15 cellular contexts compared by ENCODE assay signal in the genomic region with DNA sequence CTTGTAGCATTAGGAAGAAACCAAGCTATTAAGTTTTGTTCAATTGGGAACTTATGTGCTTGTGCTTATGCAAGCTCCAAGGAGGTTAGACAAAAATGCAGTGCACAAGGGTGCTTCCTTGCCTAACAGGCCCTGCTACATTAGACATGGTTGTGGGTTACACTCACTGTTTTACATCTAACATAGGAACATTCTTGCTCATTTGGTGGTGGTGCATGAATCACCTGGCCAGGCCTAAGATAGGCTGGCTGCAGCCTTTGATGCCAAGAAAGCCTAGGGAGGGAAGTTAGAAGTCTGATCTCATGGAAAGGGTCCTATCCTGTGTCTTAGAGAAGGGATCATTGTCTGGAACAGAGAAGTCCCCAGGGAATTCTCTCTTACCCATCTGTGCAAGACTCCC. TPM values are rescaled to one million over a fixed set of nuclear protein-coding genes. Genes with fewer than 3 reads are reported as not detected.
DNase-seq lines count a peak whose midpoint lies in the region; ATAC-seq and TF ChIP-seq lines count a peak whose summit lies in the region.
"Had no signal": no experiment of that assay in that cellular context is flagged by ENCODE, and none has a peak within 500 bp of the region (broad histone marks: within the 10 kb centered on the region; RNA-seq: fewer than 3 reads in every experiment).

No MANE protein-coding gene starts in this region.

- H3K36me3 ChIP-seq in GM23248 (ENCODE audit: low read depth) (peaks cover 3% of the 10 kb centered on the region; the same call in 1 of the 2 replicates), tibial artery (no peaks in the 10 kb centered on the region)

- peaks cover 3% of the 10 kb centered on the region for H3K27me3 Mint-ChIP-seq in activated T-helper 17 cell treated with anti-CD3 and anti-CD28 coated beads, Interleukin-2, amount 50 U/mL, for 72 hours
- H3K27me3 Mint-ChIP-seq in glutamatergic neuron (ENCODE audit: unreplicated experiment), result no peaks in the 10 kb centered on the region

- H3K9me3 ChIP-seq in GM23248 (ENCODE audit: low read depth), result no peaks in the 10 kb centered on the region
- no peaks in the 10 kb centered on the region for H3K9me3 ChIP-seq in tibial artery
- H3K9me3 ChIP-seq: transverse colon had no signal

- no peaks in the 10 kb centered on the region for H4K20me1 ChIP-seq in GM23248 (ENCODE audit: insufficient read depth)

- no peaks in the 10 kb centered on the region for H3K9me3 Mint-ChIP-seq in activated T-helper 17 cell treated with anti-CD3 and anti-CD28 coated beads, Interleukin-2, amount 50 U/mL, for 72 hours
- H3K9me3 Mint-ChIP-seq in glutamatergic neuron (ENCODE audit: unreplicated experiment), result no peaks in the 10 kb centered on the region

- H3K4me3 ChIP-seq in GM23248 (no peak overlapping the region), tibial artery (no peak overlapping the region)
- H3K4me3 ChIP-seq: transverse colon had no signal

- no peaks in the 10 kb centered on the region for H3K79me2 ChIP-seq in GM23248 (ENCODE audit: insufficient read depth)

- intact Hi-C loops in tibial artery (cut with DNase I; ENCODE audit: low total_unique reads), result no loop called here

- no peak overlapping the region for H3K4me3 Mint-ChIP-seq in activated T-helper 17 cell treated with anti-CD3 and anti-CD28 coated beads, Interleukin-2, amount 50 U/mL, for 72 hours
- H3K4me3 Mint-ChIP-seq in glutamatergic neuron (ENCODE audit: unreplicated experiment), result no peak overlapping the region

- no peak for TF ChIP-seq CTCF in foreskin keratinocyte (conservative IDR thresholded peaks at IDR 0.05)
- no peak for TF ChIP-seq CTCF in glutamatergic neuron (IDR thresholded peaks at IDR 0.05; ENCODE audit: partially characterized antibody, unreplicated experiment)
- TF ChIP-seq CTCF in tibial artery (IDR thresholded peaks at IDR 0.05), result no peak

- H3K4me1 ChIP-seq in GM23248 (ENCODE audit: insufficient read depth), result peaks cover 10% of the 10 kb centered on the region
- H3K4me1 ChIP-seq in foreskin keratinocyte, result peaks cover 25% of the 10 kb centered on the region
- H3K4me1 ChIP-seq in tibial artery, result no peaks in the 10 kb centered on the region
- H3K4me1 ChIP-seq: transverse colon had no signal

- in situ Hi-C loops in GM23248 (cut with MboI), result no loop called here

- no peak overlapping the region for H3K4me2 ChIP-seq in GM23248 (ENCODE audit: unreplicated experiment)

- H2AFZ ChIP-seq in GM23248, result no peak overlapping the region

- H3K4me1 Mint-ChIP-seq in activated T-helper 17 cell treated with anti-CD3 and anti-CD28 coated beads, Interleukin-2, amount 50 U/mL, for 72 hours, result no peaks in the 10 kb centered on the region
- peaks cover 7% of the 10 kb centered on the region for H3K4me1 Mint-ChIP-seq in glutamatergic neuron (ENCODE audit: low read depth, unreplicated experiment)

- H3K27ac ChIP-seq in GM23248 (0 out of 2 replicates have a peak overlapping the region, but pooled peaks have one; percentile 2), foreskin keratinocyte (no peak overlapping the region), tibial artery (no peak overlapping the region)
- H3K27ac ChIP-seq: C4-2B, transverse colon had no signal

- no peak overlapping the region for H3K27ac Mint-ChIP-seq in activated T-helper 17 cell treated with anti-CD3 and anti-CD28 coated beads, Interleukin-2, amount 50 U/mL, for 72 hours
- H3K27ac Mint-ChIP-seq in glutamatergic neuron (ENCODE audit: unreplicated experiment), result no peak overlapping the region

- no peaks in the 10 kb centered on the region for H3K27me3 ChIP-seq in GM23248 (replicated peaks; ENCODE audit: insufficient read depth)
- H3K27me3 ChIP-seq in foreskin keratinocyte, result no peaks in the 10 kb centered on the region
- H3K27me3 ChIP-seq in tibial artery, result no peaks in the 10 kb centered on the region
- H3K27me3 ChIP-seq: transverse colon had no signal

- peak; percentile 63 for ATAC-seq in activated T-helper 17 cell treated with anti-CD3 and anti-CD28 coated beads, Interleukin-2, amount 50 U/mL, for 72 hours (replicated peaks)
- ATAC-seq in foreskin keratinocyte (peak; percentile 84), GM18502 (IDR thresholded peaks at IDR 0.05; ENCODE audit: poor library complexity, unreplicated experiment) (no peak)
- ATAC-seq: Panc1 had no signal

- no peak overlapping the region for H3K9ac ChIP-seq in GM23248

- no peaks in the 10 kb centered on the region; the same call in 1 of the 2 replicates for H3F3A ChIP-seq in GM23248 (ENCODE audit: insufficient read depth)

- no peaks in the 10 kb centered on the region for H3K9me2 ChIP-seq in GM23248 (ENCODE audit: insufficient read depth)

- no peaks in the 10 kb centered on the region for H3K36me3 Mint-ChIP-seq in activated T-helper 17 cell treated with anti-CD3 and anti-CD28 coated beads, Interleukin-2, amount 50 U/mL, for 72 hours (ENCODE audit: low read depth)
- H3K36me3 Mint-ChIP-seq in glutamatergic neuron (ENCODE audit: unreplicated experiment), result no peaks in the 10 kb centered on the region

- peak; percentile 45 for DNase-seq in AG08396 (ENCODE audit: low spot score)
- peak; percentile 86 for DNase-seq in GM23248
- DNase-seq in foreskin keratinocyte, result peak; percentile 76 to 88
- DNase-seq in glutamatergic neuron, result no peak
- DNase-seq in H4 (ENCODE audit: low spot score), result no peak
- DNase-seq in tibial artery, result no peak
- DNase-seq: activated T-cell treated with anti-CD3 and anti-CD28 coated beads for 4 hours, amniotic stem cell, NCI-H510A, T-helper 1 cell, transverse colon had no signal

RNA-seq across cellular contexts. Expression of gene CA12, which starts 43.5 kb away (rescaled TPM):
- total RNA-seq in GM23248 (2014; rRNA removed; shearing (Covaris generic)), result 41.1 and 41.8 TPM in 2 replicates
- polyA plus RNA-seq in GM23248 (2016; fragmentation: Nextera tagmentation; extraction: Ambion mirVana) (40.9 and 42.1 TPM in 2 replicates), foreskin keratinocyte (8.8 and 10.6 TPM in 2 replicates)
- total RNA-seq in activated T-helper 17 cell treated with anti-CD3 and anti-CD28 coated beads, Interleukin-2, amount 50 U/mL, for 72 hours, result 1 to 10 TPM in 1 of 2 donors, under 1 TPM in 1; 0.15 to 1.0 TPM
- total RNA-seq in foreskin keratinocyte (21.6 and 32.3 TPM in 2 replicates), glutamatergic neuron (ENCODE audit: unreplicated experiment) (not detected)
- 24.2 and 27.4 TPM in 2 replicates for total RNA-seq in H4 (2014; rRNA removed; shearing (Covaris generic))

Comparison
In these comparisons a context has a peak if more than half of its experiments do, and no peak if none do; other contexts are left out.
1. DNase-seq: peak in AG08396 (single experiment), GM23248 (single experiment) and foreskin keratinocyte (2 of 2); none in glutamatergic neuron (single experiment), H4 (single experiment) and tibial artery (0 of 2).
2. RNA of gene CA12, which starts 43.5 kb away (total RNA-seq): 41.1 to 41.8 TPM in GM23248, 24.2 to 27.4 TPM in H4 and 21.6 to 32.3 TPM in foreskin keratinocyte; 0.15 to 1.0 TPM in activated T-helper 17 cell treated with anti-CD3 and anti-CD28 coated beads, Interleukin-2, amount 50 U/mL, for 72 hours and not detected in glutamatergic neuron (single experiment); every median in the first group is over 10 times any median in the second.